20 cellular contexts compared by ENCODE assay signal in the genomic region with DNA sequence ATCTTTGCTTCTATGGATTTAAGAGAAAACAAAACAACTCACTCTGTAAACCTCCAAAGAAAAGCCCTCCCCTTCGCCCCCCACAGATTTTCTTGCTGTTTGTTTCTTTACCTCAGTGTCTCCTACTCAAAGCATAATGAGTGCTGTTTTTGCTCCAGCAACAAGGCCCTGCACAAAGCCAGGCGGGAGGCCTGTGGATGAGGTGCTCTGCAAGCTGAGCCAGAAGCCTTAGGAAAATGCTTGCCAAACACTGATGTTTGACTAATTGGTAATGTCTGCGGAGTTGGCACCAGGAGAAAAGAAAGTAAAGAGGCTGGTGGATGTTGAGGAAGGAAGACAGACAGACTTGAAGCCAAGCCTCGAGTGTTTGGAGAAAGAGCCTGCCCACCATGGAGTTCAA.
DNase-seq lines count a peak whose midpoint lies in the region; ATAC-seq and TF ChIP-seq lines count a peak whose summit lies in the region.
"Had no signal": no experiment of that assay in that cellular context is flagged by ENCODE, and none has a peak within 500 bp of the region (broad histone marks: within the 10 kb centered on the region; RNA-seq: fewer than 3 reads in every experiment).

No MANE protein-coding gene starts in this region.

- no peak for TF ChIP-seq POLR2A in gastroesophageal sphincter (IDR thresholded peaks at IDR 0.05)

- H3K9me3 ChIP-seq in gastroesophageal sphincter = peaks cover 0 to 4% (median 0%) of the 10 kb centered on the region in 3 donors
- H3K9me3 ChIP-seq: BE2C, HAP-1 had no signal

- H3K4me3 Mint-ChIP-seq in GM23338 = no peak overlapping the region
- H3K4me3 Mint-ChIP-seq in natural killer cell treated with Interleukin-12 subunit alpha and Interleukin-12 subunit beta and Interleukin-15 and Interleukin-18, amount 100 ng/mL, for 72 hours = no peak overlapping the region
- H3K4me3 Mint-ChIP-seq: T-cell had no signal

- H3K4me2 ChIP-seq in GM23338 = no peak overlapping the region

- in situ Hi-C loops in astrocyte of the cerebellum (cut with HindIII; ENCODE audit: low sequenced_read_pairs) = no loop called here

- no peak for TF ChIP-seq CTCF in GM23338 (conservative IDR thresholded peaks at IDR 0.05; ENCODE audit: low read depth in 2 of 2)
- no peak for TF ChIP-seq CTCF in astrocyte of the cerebellum (IDR thresholded peaks at IDR 0.05; ENCODE audit: low read depth, low read length, missing control alignments)
- TF ChIP-seq CTCF in gastroesophageal sphincter (IDR thresholded peaks at IDR 0.05) = no peak

- peak; percentile 32; the same call in 1 of the 3 replicates for ATAC-seq in GM23338
- ATAC-seq in gastroesophageal sphincter = no peak
- no peak for ATAC-seq in natural killer cell treated with Interleukin-12 subunit alpha and Interleukin-12 subunit beta and Interleukin-15 and Interleukin-18, amount 100 ng/mL, for 72 hours
- ATAC-seq: GM12878, T-cell had no signal

- H4K20me1 ChIP-seq in GM23338 (replicated peaks; ENCODE audit: insufficient read depth) = no peaks in the 10 kb centered on the region

- H3K27me3 ChIP-seq in GM23338 (ENCODE audit: insufficient read depth) = no peaks in the 10 kb centered on the region
- no peaks in the 10 kb centered on the region for H3K27me3 ChIP-seq in gastroesophageal sphincter
- H3K27me3 ChIP-seq: BE2C had no signal

- H3K4me1 ChIP-seq in GM23338 (ENCODE audit: insufficient read depth) = no peaks in the 10 kb centered on the region
- H3K4me1 ChIP-seq in gastroesophageal sphincter = peaks cover 10 to 41% (median 11%) of the 10 kb centered on the region in 3 donors
- H3K4me1 ChIP-seq: BE2C, HAP-1 had no signal

- no peak for DNase-seq in GM23338 (ENCODE audit: low spot score)
- peak; percentile 56 for DNase-seq in astrocyte of the cerebellum (ENCODE audit: low read depth)
- peak in 9 of 10 donors; percentile 16 to 92 (median 55) for DNase-seq in posterior cingulate gyrus
- no peak for DNase-seq in natural killer cell treated with Interleukin-12 subunit alpha and Interleukin-12 subunit beta and Interleukin-15 and Interleukin-18, amount 100 ng/mL, for 72 hours (ENCODE audit: low spot score)
- DNase-seq in stimulated activated naive CD4-positive, alpha-beta T cell (lab: John Stamatoyannopoulos, UW) = no peak
- no peak for DNase-seq in DMS153 (lab: John Stamatoyannopoulos, UW)
- DNase-seq in activated effector memory CD4-positive, alpha-beta T cell treated with anti-CD3 and anti-CD28 coated beads, Interleukin-2, amount 50 U/mL, for 16 hours = no peak
- DNase-seq: activated naive CD4-positive, alpha-beta T cell treated with anti-CD3 and anti-CD28 coated beads, Interleukin-2, amount 50 U/mL, for 16 hours; BE2C; effector memory CD4-positive, alpha-beta T cell; foreskin fibroblast; GDM1; NCI-H187; NCI-H226; occipital lobe; stimulated activated CD4-positive, alpha-beta T cell treated with anti-CD3 and anti-CD28 coated beads, Interleukin-2, amount 100 ng/mL, for 48 hours; T-cell had no signal

- no peaks in the 10 kb centered on the region for H3K79me2 ChIP-seq in GM23338 (replicated peaks; ENCODE audit: insufficient read depth)

- H3K4me1 Mint-ChIP-seq in GM23338 = 0 out of 3 replicates have a peak, but pooled peaks cover 5% of the 10 kb centered on the region
- H3K4me1 Mint-ChIP-seq in natural killer cell treated with Interleukin-12 subunit alpha and Interleukin-12 subunit beta and Interleukin-15 and Interleukin-18, amount 100 ng/mL, for 72 hours (ENCODE audit: low read depth in 2 of 2) = peaks cover 6 to 7% of the 10 kb centered on the region in 2 donors

- no peak for TF ChIP-seq EP300 in gastroesophageal sphincter (IDR thresholded peaks at IDR 0.05)

- peaks cover 4% of the 10 kb centered on the region; the same call in 1 of the 2 replicates for H3K9me2 ChIP-seq in GM23338 (ENCODE audit: insufficient read depth)

- intact Hi-C loops in posterior cingulate gyrus (cut with DNase I) = no loop called here

- H3K27ac Mint-ChIP-seq in GM23338 = no peak overlapping the region
- no peak overlapping the region for H3K27ac Mint-ChIP-seq in natural killer cell treated with Interleukin-12 subunit alpha and Interleukin-12 subunit beta and Interleukin-15 and Interleukin-18, amount 100 ng/mL, for 72 hours
- H3K27ac Mint-ChIP-seq: T-cell had no signal

- H3F3A ChIP-seq in GM23338 (replicated peaks; ENCODE audit: low read depth) = no peaks in the 10 kb centered on the region

- peak overlapping the region; percentile 56; the same call in 1 of the 2 replicates for H2AFZ ChIP-seq in GM23338

- H3K27me3 Mint-ChIP-seq in GM23338 (ENCODE audit: insufficient read depth, low read depth, poor library complexity) = peaks cover 2% of the 10 kb centered on the region
- peaks cover 7 to 16% of the 10 kb centered on the region in 2 donors for H3K27me3 Mint-ChIP-seq in natural killer cell treated with Interleukin-12 subunit alpha and Interleukin-12 subunit beta and Interleukin-15 and Interleukin-18, amount 100 ng/mL, for 72 hours

- 0 out of 3 replicates have a peak, but pooled peaks cover 2% of the 10 kb centered on the region for H3K36me3 Mint-ChIP-seq in GM23338 (ENCODE audit: low read depth)
- H3K36me3 Mint-ChIP-seq in natural killer cell treated with Interleukin-12 subunit alpha and Interleukin-12 subunit beta and Interleukin-15 and Interleukin-18, amount 100 ng/mL, for 72 hours = peaks cover 15% of the 10 kb centered on the region
- H3K36me3 Mint-ChIP-seq: T-cell had no signal

- no peak overlapping the region for H3K4me3 ChIP-seq in GM23338
- H3K4me3 ChIP-seq in astrocyte of the cerebellum (ENCODE audit: low read depth, low read length) = no peak overlapping the region
- H3K4me3 ChIP-seq in gastroesophageal sphincter = no peak overlapping the region
- H3K4me3 ChIP-seq: GM12878, HAP-1 had no signal

- H3K9me3 Mint-ChIP-seq in GM23338 = peaks cover 13% of the 10 kb centered on the region; the same call in 2 of the 3 replicates
- H3K9me3 Mint-ChIP-seq in natural killer cell treated with Interleukin-12 subunit alpha and Interleukin-12 subunit beta and Interleukin-15 and Interleukin-18, amount 100 ng/mL, for 72 hours = no peaks in the 10 kb centered on the region

- H3K27ac ChIP-seq in GM23338 (ENCODE audit: low read depth) = no peak overlapping the region
- peak overlapping the region in 3 of 4 donors; percentile 52 to 60 (median 53) for H3K27ac ChIP-seq in gastroesophageal sphincter

- H3K36me3 ChIP-seq in GM23338 (ENCODE audit: insufficient read depth) = no peaks in the 10 kb centered on the region
- H3K36me3 ChIP-seq in gastroesophageal sphincter = peaks cover 0 to 5% of the 10 kb centered on the region in 2 donors
- H3K36me3 ChIP-seq: BE2C, HAP-1 had no signal

- WGBS in gastroesophageal sphincter (ENCODE audit: low coverage in 1 of 2), 2 donors = 18 to 42% methylated on average over 2 to 4 of the region's 4 CpGs

TF ChIP-seq in GM23338, 12 proteins besides CTCF, POLR2A, EP300 and RAD21 (continues in another document):
- TF ChIP-seq ZNF331 (CRISPR knock-in tag; IDR thresholded peaks at IDR 0.05; ENCODE audit: low read depth) (no peak), CREB1 (CRISPR knock-in tag; IDR thresholded peaks at IDR 0.05; ENCODE audit: low read depth) (no peak), JUNB (IDR thresholded peaks at IDR 0.05; ENCODE audit: unreplicated experiment) (no peak), EZH2phosphoT487 (IDR thresholded peaks at IDR 0.05; ENCODE audit: unreplicated experiment) (no peak), NANOG (IDR thresholded peaks at IDR 0.05; ENCODE audit: borderline replicate concordance) (no peak), STAT1 (IDR thresholded peaks at IDR 0.05; ENCODE audit: unreplicated experiment) (no peak)
- TF ChIP-seq, protein P1, sequence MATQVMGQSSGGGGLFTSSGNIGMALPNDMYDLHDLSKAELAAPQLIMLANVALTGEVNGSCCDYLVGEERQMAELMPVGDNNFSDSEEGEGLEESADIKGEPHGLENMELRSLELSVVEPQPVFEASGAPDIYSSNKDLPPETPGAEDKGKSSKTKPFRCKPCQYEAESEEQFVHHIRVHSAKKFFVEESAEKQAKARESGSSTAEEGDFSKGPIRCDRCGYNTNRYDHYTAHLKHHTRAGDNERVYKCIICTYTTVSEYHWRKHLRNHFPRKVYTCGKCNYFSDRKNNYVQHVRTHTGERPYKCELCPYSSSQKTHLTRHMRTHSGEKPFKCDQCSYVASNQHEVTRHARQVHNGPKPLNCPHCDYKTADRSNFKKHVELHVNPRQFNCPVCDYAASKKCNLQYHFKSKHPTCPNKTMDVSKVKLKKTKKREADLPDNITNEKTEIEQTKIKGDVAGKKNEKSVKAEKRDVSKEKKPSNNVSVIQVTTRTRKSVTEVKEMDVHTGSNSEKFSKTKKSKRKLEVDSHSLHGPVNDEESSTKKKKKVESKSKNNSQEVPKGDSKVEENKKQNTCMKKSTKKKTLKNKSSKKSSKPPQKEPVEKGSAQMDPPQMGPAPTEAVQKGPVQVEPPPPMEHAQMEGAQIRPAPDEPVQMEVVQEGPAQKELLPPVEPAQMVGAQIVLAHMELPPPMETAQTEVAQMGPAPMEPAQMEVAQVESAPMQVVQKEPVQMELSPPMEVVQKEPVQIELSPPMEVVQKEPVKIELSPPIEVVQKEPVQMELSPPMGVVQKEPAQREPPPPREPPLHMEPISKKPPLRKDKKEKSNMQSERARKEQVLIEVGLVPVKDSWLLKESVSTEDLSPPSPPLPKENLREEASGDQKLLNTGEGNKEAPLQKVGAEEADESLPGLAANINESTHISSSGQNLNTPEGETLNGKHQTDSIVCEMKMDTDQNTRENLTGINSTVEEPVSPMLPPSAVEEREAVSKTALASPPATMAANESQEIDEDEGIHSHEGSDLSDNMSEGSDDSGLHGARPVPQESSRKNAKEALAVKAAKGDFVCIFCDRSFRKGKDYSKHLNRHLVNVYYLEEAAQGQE (IDR thresholded peaks at IDR 0.05; ENCODE audit: unreplicated experiment) = no peak
- TF ChIP-seq, protein P2, sequence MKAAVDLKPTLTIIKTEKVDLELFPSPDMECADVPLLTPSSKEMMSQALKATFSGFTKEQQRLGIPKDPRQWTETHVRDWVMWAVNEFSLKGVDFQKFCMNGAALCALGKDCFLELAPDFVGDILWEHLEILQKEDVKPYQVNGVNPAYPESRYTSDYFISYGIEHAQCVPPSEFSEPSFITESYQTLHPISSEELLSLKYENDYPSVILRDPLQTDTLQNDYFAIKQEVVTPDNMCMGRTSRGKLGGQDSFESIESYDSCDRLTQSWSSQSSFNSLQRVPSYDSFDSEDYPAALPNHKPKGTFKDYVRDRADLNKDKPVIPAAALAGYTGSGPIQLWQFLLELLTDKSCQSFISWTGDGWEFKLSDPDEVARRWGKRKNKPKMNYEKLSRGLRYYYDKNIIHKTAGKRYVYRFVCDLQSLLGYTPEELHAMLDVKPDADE (IDR thresholded peaks at IDR 0.05) = no peak

Comparison
In these comparisons a context has a peak if more than half of its experiments do, and no peak if none do; other contexts are left out.
1. DNase-seq: peak in astrocyte of the cerebellum (single experiment) and posterior cingulate gyrus (9 of 10); none in GM23338 (single experiment), natural killer cell treated with Interleukin-12 subunit alpha and Interleukin-12 subunit beta and Interleukin-15 and Interleukin-18, amount 100 ng/mL, for 72 hours (single experiment), stimulated activated naive CD4-positive, alpha-beta T cell (0 of 6), DMS153 (single experiment) and activated effector memory CD4-positive, alpha-beta T cell treated with anti-CD3 and anti-CD28 coated beads, Interleukin-2, amount 50 U/mL, for 16 hours (single experiment).